Comparison of ENCODE assay signal across 15 cellular contexts in genomic region chr3:126481808-126482502, GRCh38. TPM values are rescaled to one million over a fixed set of nuclear protein-coding genes. Genes with fewer than 3 reads are reported as not detected.
DNase-seq lines count a peak whose midpoint lies in the region; ATAC-seq and TF ChIP-seq lines count a peak whose summit lies in the region.
"Had no signal": no experiment of that assay in that cellular context is flagged by ENCODE, and none has a peak within 500 bp of the region (broad histone marks: within the 10 kb centered on the region; RNA-seq: fewer than 3 reads in every experiment).

No MANE protein-coding gene starts in this region.

- H3K27me3 ChIP-seq in lower lobe of right lung (ENCODE audit: low read depth) = no peaks in the 10 kb centered on the region
- H3K27me3 ChIP-seq: esophagus muscularis mucosa had no signal

- DNase-seq in COLO668 (lab: John Stamatoyannopoulos, UW; ENCODE audit: unreplicated experiment) (peak; percentile 37), NCI-H446 treated with DMSO at 0.1 percent for 48 hours (lab: John Stamatoyannopoulos, UW) (peak; percentile 39), chondrocyte (ENCODE audit: low spot score) (peak; percentile 91), lower lobe of right lung (peak; percentile 43), midbrain (lab: John Stamatoyannopoulos, UW) (no peak), posterior vena cava (ENCODE audit: low spot score) (no peak), NCI-H187 (lab: John Stamatoyannopoulos, UW) (no peak)
- DNase-seq: activated naive CD8-positive, alpha-beta T cell treated with anti-CD3 and anti-CD28 coated beads, Interleukin-2, amount 10 ng/mL, durations not matched to agents 7 days and 5 days; cortex of kidney; GDM1; NCI-H1092 treated with DMSO at 0.1 percent for 48 hours; NCI-H526 treated with DMSO at 0.1 percent for 48 hours had no signal

- intact Hi-C loops in lower lobe of right lung (cut with DNase I) (no loop called here), posterior vena cava (cut with DNase I) (no loop called here)

- no peaks in the 10 kb centered on the region for H3K9me3 Mint-ChIP-seq in chondrocyte (ENCODE audit: low read depth)
- H3K9me3 Mint-ChIP-seq: activated naive CD8-positive, alpha-beta T cell treated with anti-CD3 and anti-CD28 coated beads, Interleukin-2, amount 10 ng/mL, durations not matched to agents 7 days and 5 days had no signal

- no peaks in the 10 kb centered on the region for H3K36me3 Mint-ChIP-seq in chondrocyte (ENCODE audit: low read depth)
- H3K36me3 Mint-ChIP-seq: activated naive CD8-positive, alpha-beta T cell treated with anti-CD3 and anti-CD28 coated beads, Interleukin-2, amount 10 ng/mL, durations not matched to agents 7 days and 5 days had no signal

- no peak overlapping the region for H3K27ac ChIP-seq in lower lobe of right lung
- H3K27ac ChIP-seq: prostate gland had no signal

- no peak for ATAC-seq in lower lobe of right lung
- ATAC-seq in HG03095 (IDR thresholded peaks at IDR 0.05; ENCODE audit: unreplicated experiment) = no peak

- H3K27ac Mint-ChIP-seq in chondrocyte (ENCODE audit: unreplicated experiment) = no peak overlapping the region
- H3K27ac Mint-ChIP-seq: activated naive CD8-positive, alpha-beta T cell treated with anti-CD3 and anti-CD28 coated beads, Interleukin-2, amount 10 ng/mL, durations not matched to agents 7 days and 5 days had no signal

- no peaks in the 10 kb centered on the region for H3K4me1 ChIP-seq in lower lobe of right lung
- H3K4me1 ChIP-seq: prostate gland had no signal

- no peak overlapping the region for H3K4me3 ChIP-seq in lower lobe of right lung
- H3K4me3 ChIP-seq: esophagus muscularis mucosa, prostate gland had no signal

- no peaks in the 10 kb centered on the region for H3K36me3 ChIP-seq in lower lobe of right lung
- H3K36me3 ChIP-seq: esophagus muscularis mucosa, prostate gland had no signal

- TF ChIP-seq CTCF in chondrocyte (IDR thresholded peaks at IDR 0.05) (no peak), lower lobe of right lung (IDR thresholded peaks at IDR 0.05) (no peak)

- peaks cover 14% of the 10 kb centered on the region for H3K4me1 Mint-ChIP-seq in chondrocyte (ENCODE audit: low read depth)

- no peaks in the 10 kb centered on the region for H3K27me3 Mint-ChIP-seq in chondrocyte (ENCODE audit: low read depth)
- H3K27me3 Mint-ChIP-seq: activated naive CD8-positive, alpha-beta T cell treated with anti-CD3 and anti-CD28 coated beads, Interleukin-2, amount 10 ng/mL, durations not matched to agents 7 days and 5 days had no signal

- H3K4me3 Mint-ChIP-seq in chondrocyte (ENCODE audit: unreplicated experiment) = no peak overlapping the region
- H3K4me3 Mint-ChIP-seq: activated naive CD8-positive, alpha-beta T cell treated with anti-CD3 and anti-CD28 coated beads, Interleukin-2, amount 10 ng/mL, durations not matched to agents 7 days and 5 days had no signal

- no peaks in the 10 kb centered on the region for H3K9me3 ChIP-seq in lower lobe of right lung
- H3K9me3 ChIP-seq: esophagus muscularis mucosa, prostate gland had no signal

RNA-seq across cellular contexts. Expression of gene ZXDC, which starts 6.3 kb away (rescaled TPM):
- 26.3 to 29.7 TPM (median 26.6 TPM) in 3 replicates for total RNA-seq in chondrocyte
- total RNA-seq in lower lobe of right lung = 40.4 TPM
- total RNA-seq in posterior vena cava = 10 to 100 TPM; 26.8 to 26.9 TPM

RNA-seq across cellular contexts. Expression of gene UROC1, which starts 35.6 kb away (rescaled TPM):
- total RNA-seq in chondrocyte (0.15 TPM in 1 of 3 replicates, not detected in the others), lower lobe of right lung (not detected), posterior vena cava (not detected)
- total RNA-seq: activated naive CD8-positive, alpha-beta T cell treated with anti-CD3 and anti-CD28 coated beads, Interleukin-2, amount 10 ng/mL, durations not matched to agents 7 days and 5 days; esophagus muscularis mucosa had no signal

RNA-seq across cellular contexts. Expression of gene CHST13, which starts 42.0 kb away (rescaled TPM):
- total RNA-seq in chondrocyte (not detected in 3 replicates), lower lobe of right lung (1.5 TPM), posterior vena cava (under 1 TPM; 0.86 to 0.88 TPM)

Comparison
In these comparisons a context has a peak if more than half of its experiments do, and no peak if none do; other contexts are left out.
1. DNase-seq: peak in COLO668 (single experiment), NCI-H446 treated with DMSO at 0.1 percent for 48 hours (single experiment), chondrocyte (single experiment) and lower lobe of right lung (single experiment); none in midbrain (single experiment), posterior vena cava (single experiment) and NCI-H187 (0 of 2).